In genomic region chr4:82892467-82892802, GRCh38 we compare ENCODE assay signal across 13 cellular contexts. TPM values are rescaled to one million over a fixed set of nuclear protein-coding genes. Genes with fewer than 3 reads are reported as not detected.
A peak's percentile ranks its signal among the peaks of the same experiment; 100 is the strongest.
DNase-seq lines count a peak whose midpoint lies in the region; ATAC-seq, FAIRE-seq and TF ChIP-seq lines count a peak whose summit lies in the region.
"Had no signal": no experiment of that assay in that cellular context is flagged by ENCODE, and none has a peak within 500 bp of the region (broad histone marks: within the 10 kb centered on the region; RNA-seq: fewer than 3 reads in every experiment).

No MANE protein-coding gene starts in this region.

- H3K9me2 ChIP-seq in OCI-LY7 (ENCODE audit: insufficient read depth, low read length) = no peaks in the 10 kb centered on the region
- H3K9me2 ChIP-seq: SK-N-SH had no signal

- H3K23me2 ChIP-seq in H1 (ENCODE audit: low read depth, low read length) = peaks cover 2% of the 10 kb centered on the region

- H4K5ac ChIP-seq in H1 (ENCODE audit: insufficient read length, low read depth, low read length) = no peak overlapping the region

- no peak for DNase-seq in T-helper 2 cell treated with Interferon-gamma antibody and Interleukin-4, amounts not matched to agents 5 μg/mL and 100 μg/mL, for 36 hours (ENCODE audit: low spot score)
- DNase-seq in T-helper 2 cell (no peak), OCI-LY7 (ENCODE audit: low spot score) (no peak), H1 (ENCODE audit: low read depth in 1 of 2, low spot score in 2 of 2) (no peak), osteocyte (ENCODE audit: extremely low spot score, unreplicated experiment) (no peak), NCI-H1105 (lab: John Stamatoyannopoulos, UW) (no peak), omental fat pad (ENCODE audit: low spot score) (no peak)
- DNase-seq: kidney glomerular epithelial cell, NCI-H510A, SK-N-SH, upper lobe of right lung had no signal

- H3K4me3 ChIP-seq in OCI-LY7 (ENCODE audit: low read depth, low read length, poor library complexity, severe bottlenecking) (peak overlapping the region; percentile 80), H1 (ENCODE audit: extremely low read depth in 1 of 4, insufficient read depth in 2 of 4, low read depth in 3 of 4, low read length in 4 of 4) (peak overlapping the region in 1 of 4 experiments; percentile 93; a peak in 2 of 8 replicates)

- no peak overlapping the region for H3K9ac ChIP-seq in H1 (replicated peaks in 1 of 4; ENCODE audit: extremely low read depth in 1 of 4, low read depth in 3 of 4, low read length in 3 of 4)
- H3K9ac ChIP-seq: parathyroid adenoma had no signal

- TF ChIP-seq EP300 in H1 (IDR thresholded peaks at IDR 0.05; ENCODE audit: borderline replicate concordance in 1 of 2, low read depth in 2 of 2, low read length in 2 of 2) = no peak

- no peaks in the 10 kb centered on the region for H3K27me3 Mint-ChIP-seq in T-helper 2 cell treated with Interferon-gamma antibody and Interleukin-4, amounts not matched to agents 5 μg/mL and 100 μg/mL, for 36 hours (ENCODE audit: low read depth)
- H3K27me3 Mint-ChIP-seq in osteocyte (ENCODE audit: unreplicated experiment) = no peaks in the 10 kb centered on the region

- peak overlapping the region; percentile 90 for H3K4me2 ChIP-seq in OCI-LY7 (ENCODE audit: low read length)
- peak overlapping the region; percentile 77 to 78; a peak in 3 of 4 replicates for H3K4me2 ChIP-seq in H1 (ENCODE audit: insufficient read depth in 1 of 2, low read depth in 2 of 2, low read length in 2 of 2)

- H3K56ac ChIP-seq in H1 (replicated peaks; ENCODE audit: insufficient read length, low read depth, low read length) = no peak overlapping the region

- H4K20me1 ChIP-seq in OCI-LY7 (ENCODE audit: insufficient read depth, low read length) (peaks cover 17% of the 10 kb centered on the region), H1 (replicated peaks in 1 of 2; ENCODE audit: control insufficient read depth in 1 of 2, insufficient read depth in 2 of 2, low read length in 2 of 2) (peaks cover 3 to 8% of the 10 kb centered on the region in 2 experiments)

- intact Hi-C loops in OCI-LY7 (cut with micrococcal nuclease; ENCODE audit: unreplicated experiment) = loop anchor here (5.0 kb wide), 3 partner anchors 390 to 545 kb away; partner anchors contain the start of gene COQ2

- no peak overlapping the region for H3K23ac ChIP-seq in H1 (ENCODE audit: insufficient read length)

- no peak overlapping the region for H4K91ac ChIP-seq in H1 (replicated peaks; ENCODE audit: insufficient read length, low read length)

- no peaks in the 10 kb centered on the region for H3K9me3 Mint-ChIP-seq in T-helper 2 cell treated with Interferon-gamma antibody and Interleukin-4, amounts not matched to agents 5 μg/mL and 100 μg/mL, for 36 hours
- H3K9me3 Mint-ChIP-seq in osteocyte (ENCODE audit: unreplicated experiment) = no peaks in the 10 kb centered on the region

- H3K36me3 ChIP-seq in OCI-LY7 (ENCODE audit: insufficient read depth, low read length) (peaks cover 64% of the 10 kb centered on the region), H1 (ENCODE audit: control insufficient read depth in 2 of 4, insufficient read depth in 4 of 4, low read length in 3 of 4) (peaks cover 11 to 41% (median 27%) of the 10 kb centered on the region in 4 experiments; a peak in 7 of 8 replicates)

- H3K4me3 Mint-ChIP-seq in T-helper 2 cell treated with Interferon-gamma antibody and Interleukin-4, amounts not matched to agents 5 μg/mL and 100 μg/mL, for 36 hours = peak overlapping the region; percentile 94
- H3K4me3 Mint-ChIP-seq in osteocyte (ENCODE audit: unreplicated experiment) = peak overlapping the region; percentile 3

- H3K27me3 ChIP-seq in H1 (replicated peaks in 1 of 4; ENCODE audit: control insufficient read depth in 3 of 4, extremely low read depth in 1 of 4, insufficient read depth in 3 of 4, low read length in 3 of 4) = no peaks in the 10 kb centered on the region
- H3K27me3 ChIP-seq: upper lobe of right lung had no signal

- H2AFZ ChIP-seq in OCI-LY7 (ENCODE audit: low read length) (no peak overlapping the region), H1 (ENCODE audit: low read length) (no peak overlapping the region)

- H2BK15ac ChIP-seq in H1 (ENCODE audit: low read length) = no peak overlapping the region

- peaks cover 39% of the 10 kb centered on the region for H3K4me1 Mint-ChIP-seq in T-helper 2 cell treated with Interferon-gamma antibody and Interleukin-4, amounts not matched to agents 5 μg/mL and 100 μg/mL, for 36 hours (ENCODE audit: low read depth)
- peaks cover 47% of the 10 kb centered on the region for H3K4me1 Mint-ChIP-seq in osteocyte (ENCODE audit: unreplicated experiment)

- H3K9me3 ChIP-seq in OCI-LY7 (ENCODE audit: low read length) (no peaks in the 10 kb centered on the region), H1 (ENCODE audit: insufficient read depth in 2 of 2, low read depth in 1 of 2, low read length in 1 of 2) (no peaks in the 10 kb centered on the region)
- H3K9me3 ChIP-seq: SK-N-SH, upper lobe of right lung had no signal

- CTCF ChIA-PET in OCI-LY7 (lab: Charles Lee; ENCODE audit: unreplicated experiment) (no interaction called here), H1 (lab: Charles Lee; ENCODE audit: partially characterized antibody) (interaction anchor here (0.6 to 1.2 kb wide), 3 partner anchors 8 to 39 kb away, joined by 3 read pairs; partner anchors contain the start of gene THAP9)

- no peaks in the 10 kb centered on the region for H3K79me1 ChIP-seq in H1 (ENCODE audit: low read depth, low read length)

- WGBS in H1 (ENCODE audit: extremely low coverage in 1 of 2, insufficient coverage in 1 of 2, insufficient read length in 1 of 2, insufficient replicate concordance in 2 of 2, low coverage in 1 of 2, low lambda C conversion rate in 2 of 2, missing lambda C conversion rate in 1 of 2), 2 experiments = 92% methylated on average over 1 of the region's 1 CpG; no CpG with 5 or more reads in 1 of the 2 experiments

- no peak overlapping the region for H3K4ac ChIP-seq in H1 (replicated peaks; ENCODE audit: insufficient read length, low read depth, low read length)

- H3K27ac Mint-ChIP-seq in T-helper 2 cell treated with Interferon-gamma antibody and Interleukin-4, amounts not matched to agents 5 μg/mL and 100 μg/mL, for 36 hours = peak overlapping the region; percentile 97
- peak overlapping the region; percentile 97 for H3K27ac Mint-ChIP-seq in osteocyte (ENCODE audit: unreplicated experiment)

- peaks cover 50% of the 10 kb centered on the region for H3K4me1 ChIP-seq in OCI-LY7 (ENCODE audit: insufficient read depth, low read length, poor library complexity, severe bottlenecking)
- peaks cover 0 to 3% (median 1%) of the 10 kb centered on the region in 4 experiments; a peak in 2 of 7 replicates for H3K4me1 ChIP-seq in H1 (replicated peaks in 1 of 4; ENCODE audit: control insufficient read depth in 3 of 4, insufficient read depth in 4 of 4, low read length in 3 of 4)

- H2AK5ac ChIP-seq in H1 (ENCODE audit: low read depth, low read length) = no peak overlapping the region

- H3K36me3 Mint-ChIP-seq in T-helper 2 cell treated with Interferon-gamma antibody and Interleukin-4, amounts not matched to agents 5 μg/mL and 100 μg/mL, for 36 hours (ENCODE audit: low read depth) = peaks cover 39% of the 10 kb centered on the region
- H3K36me3 Mint-ChIP-seq in osteocyte (ENCODE audit: unreplicated experiment) = peaks cover 25% of the 10 kb centered on the region

- BruUV-seq in OCI-LY7 (replicated peaks; lab: Mats Ljungman, UMichigan) = no TSS peak

- H2BK12ac ChIP-seq in H1 (ENCODE audit: low read depth, low read length) = no peak overlapping the region

- no peak overlapping the region for H2BK120ac ChIP-seq in H1 (replicated peaks; ENCODE audit: low read depth, low read length)

- POLR2A ChIA-PET in OCI-LY7 (lab: Charles Lee) (interaction anchor here (0.9 to 1.3 kb wide), 4 partner anchors 8 to 147 kb away, joined by 3 to 6 read pairs (median 3); partner anchors contain the start of genes LIN54 and THAP9), H1 (lab: Charles Lee; ENCODE audit: partially characterized antibody) (interaction anchor here (0.7 to 9.1 kb wide), 6 partner anchors 9 to 563 kb away, joined by 3 to 86 read pairs (median 4); partner anchors contain the start of genes COPS4, HELQ, LIN54 and MRPS18C)

- TF ChIP-seq CTCF in OCI-LY7 (conservative IDR thresholded peaks at IDR 0.05; ENCODE audit: low read length) = no peak
- TF ChIP-seq CTCF in H1 (IDR thresholded peaks at IDR 0.05; ENCODE audit: control extremely low read depth in 1 of 3, insufficient read depth in 1 of 3, low read depth in 1 of 3, low read length in 3 of 3) = no peak
- no peak for TF ChIP-seq CTCF in osteocyte (IDR thresholded peaks at IDR 0.05)
- no peak for TF ChIP-seq CTCF in omental fat pad (IDR thresholded peaks at IDR 0.05)

- H3K79me2 ChIP-seq in OCI-LY7 (ENCODE audit: insufficient read depth, low read depth, low read length) = peaks cover 91% of the 10 kb centered on the region
- peaks cover 2 to 59% of the 10 kb centered on the region in 2 experiments for H3K79me2 ChIP-seq in H1 (ENCODE audit: control insufficient read depth in 1 of 2, insufficient read depth in 2 of 2, low read length in 2 of 2)

- H4K8ac ChIP-seq in H1 (ENCODE audit: extremely low read depth, insufficient read depth, low read length) = no peak overlapping the region

- TF ChIP-seq RAD21 in H1 (IDR thresholded peaks at IDR 0.05 in 1 of 2, conservative IDR thresholded peaks at IDR 0.05 in 1 of 2; ENCODE audit: low read depth in 2 of 2, low read length in 2 of 2) = no peak

- TF ChIP-seq POLR2A in H1 (IDR thresholded peaks at IDR 0.05; ENCODE audit: control extremely low read depth in 1 of 2, low read depth in 2 of 2, low read length in 2 of 2) = no peak

- H2BK20ac ChIP-seq in H1 (ENCODE audit: low read length) = no peak overlapping the region

- no peak overlapping the region for H2BK5ac ChIP-seq in H1 (ENCODE audit: low read depth, low read length)

- no peak overlapping the region for H3K18ac ChIP-seq in H1 (ENCODE audit: extremely low read depth, low read length)

- no peak overlapping the region for H3K14ac ChIP-seq in H1 (ENCODE audit: insufficient read length)

- peak overlapping the region; percentile 84 for H3K27ac ChIP-seq in OCI-LY7 (ENCODE audit: low read depth, low read length, poor library complexity, severe bottlenecking)
- H3K27ac ChIP-seq in H1 (ENCODE audit: low read depth, low read length) = no peak overlapping the region

- no peak for ATAC-seq in HG03045 (IDR thresholded peaks at IDR 0.05; ENCODE audit: unreplicated experiment)
- no peak for ATAC-seq in omental fat pad (ENCODE audit: low FRiP score)
- ATAC-seq: upper lobe of right lung had no signal

- no peak for FAIRE-seq in H1 (lab: Jason Lieb, UNC)

RNA-seq across cellular contexts. Expression of gene SEC31A, which starts 1.5 kb away (rescaled TPM):
- total RNA-seq in OCI-LY7 (2014; rRNA removed; shearing (Covaris generic)) = 80.0 and 93.4 TPM in 2 replicates
- total RNA-seq in OCI-LY7 (2022) (135 and 143 TPM in 2 replicates), osteocyte (360 and 377 TPM in 2 replicates), omental fat pad (100 to 1,000 TPM; 175 to 215 (median 183) TPM)
- total RNA-seq in H1 (2021; fragmentation: NEBNext Ultra II Directional; extraction: Animal tissue kit (Norgen Biotek cat#: 25700)) = 122 and 125 TPM in 2 replicates
- polyA plus RNA-seq in H1 (2011; rRNA removed) = 72.8 and 112 TPM in 2 replicates
- polyA plus RNA-seq in H1 (2011; cell fraction: cytosol; rRNA removed) = 89.1 TPM
- 77.4 TPM for polyA plus RNA-seq in H1 (2011; cell fraction: nucleus; rRNA removed)
- polyA plus RNA-seq in H1 (2012, experiment 1 of 2) = 72.8 to 103 TPM (median 90.2 TPM) in 4 replicates
- polyA plus RNA-seq in H1 (2012, experiment 2 of 2) = 9.6 TPM
- 91.5 TPM for polyA plus RNA-seq in H1 (2013, experiment 1 of 2)
- polyA plus RNA-seq in H1 (2013, experiment 2 of 2) = 91.6 TPM
- 158 and 186 TPM in 2 replicates for polyA minus RNA-seq in H1 (2011; rRNA and poly(A)+ RNA removed)
- polyA minus RNA-seq in H1 (2011; cell fraction: cytosol; rRNA and poly(A)+ RNA removed) = 78.9 TPM
- polyA minus RNA-seq in H1 (2011; cell fraction: nucleus; rRNA and poly(A)+ RNA removed) = 153 TPM

RNA-seq across cellular contexts. Expression of gene THAP9, which starts 8.1 kb away (rescaled TPM):
- 13.2 and 16.4 TPM in 2 replicates for total RNA-seq in OCI-LY7 (2014; rRNA removed; shearing (Covaris generic))
- total RNA-seq in OCI-LY7 (2022) (10.5 and 19.6 TPM in 2 replicates), osteocyte (4.9 and 6.2 TPM in 2 replicates), omental fat pad (10 to 100 TPM in 1 of 4 donors, 1 to 10 TPM in 3; 1.8 to 10.2 (median 2.9) TPM)
- 13.2 and 17.0 TPM in 2 replicates for total RNA-seq in H1 (2021; fragmentation: NEBNext Ultra II Directional; extraction: Animal tissue kit (Norgen Biotek cat#: 25700))
- polyA plus RNA-seq in H1 (2011; rRNA removed) = 4.0 and 6.1 TPM in 2 replicates
- polyA plus RNA-seq in H1 (2011; cell fraction: cytosol; rRNA removed) = 10.5 TPM
- polyA plus RNA-seq in H1 (2011; cell fraction: nucleus; rRNA removed) = 11.2 TPM
- 6.5 to 11.1 TPM (median 8.3 TPM) in 4 replicates for polyA plus RNA-seq in H1 (2012, experiment 1 of 2)
- polyA plus RNA-seq in H1 (2012, experiment 2 of 2) = 0.97 TPM
- polyA plus RNA-seq in H1 (2013, experiment 1 of 2) = 8.6 TPM
- polyA plus RNA-seq in H1 (2013, experiment 2 of 2) = 7.4 TPM
- polyA minus RNA-seq in H1 (2011; rRNA and poly(A)+ RNA removed) = 15.7 and 22.5 TPM in 2 replicates
- 15.5 TPM for polyA minus RNA-seq in H1 (2011; cell fraction: cytosol; rRNA and poly(A)+ RNA removed)
- polyA minus RNA-seq in H1 (2011; cell fraction: nucleus; rRNA and poly(A)+ RNA removed) = 33.3 TPM
